Comparison of ENCODE assay signal across 2 cellular contexts in genomic region chr13:48588120-48588519, GRCh38.
TF ChIP-seq lines count a peak whose summit lies in the region.

No MANE protein-coding gene starts in this region.

TF ChIP-seq in HepG2, 621 proteins besides CTCF, POLR2A, EP300 and RAD21:
- TF ChIP-seq RFXANK (CRISPR knock-in tag; IDR thresholded peaks at IDR 0.05): no peak
- TF ChIP-seq MAFF (IDR thresholded peaks at IDR 0.05; ENCODE audit: low read depth, low read length): peak; percentile 81
- peak; percentile 81 to 93 for TF ChIP-seq MAFK (conservative IDR thresholded peaks at IDR 0.05 in 1 of 2, IDR thresholded peaks at IDR 0.05 in 1 of 2; ENCODE audit: low read length in 2 of 2)

TF ChIP-seq in K562, 482 proteins besides CTCF, POLR2A, EP300 and RAD21:
- 0 out of 2 replicates have a peak, but pooled peaks have one; percentile 8 for TF ChIP-seq MAFG (tag; conservative IDR thresholded peaks at IDR 0.05)
- TF ChIP-seq FOXK1 (CRISPR knock-in tag; IDR thresholded peaks at IDR 0.05; ENCODE audit: borderline replicate concordance): no peak
- no peak for TF ChIP-seq ELF4 (CRISPR knock-in tag; IDR thresholded peaks at IDR 0.05)
- TF ChIP-seq ZNF316 (IDR thresholded peaks at IDR 0.05): peak; percentile 40; the same call in 1 of the 2 replicates
- TF ChIP-seq YBX1 (IDR thresholded peaks at IDR 0.05): no peak
- peak; percentile 27; the same call in 1 of the 2 replicates for TF ChIP-seq MAFK (IDR thresholded peaks at IDR 0.05; ENCODE audit: low read length)
- peak; percentile 25; the same call in 1 of the 2 replicates for TF ChIP-seq C11orf30 (IDR thresholded peaks at IDR 0.05; ENCODE audit: low read depth)
- TF ChIP-seq POLR2AphosphoS2 (IDR thresholded peaks at IDR 0.05; ENCODE audit: low read length): no peak
- TF ChIP-seq MAFF (IDR thresholded peaks at IDR 0.05; ENCODE audit: low read length): peak; percentile 40; the same call in 1 of the 2 replicates
